Comparison of ENCODE assay signal across 1 cellular context in genomic region chr16:9042533-9042932, GRCh38.
TF ChIP-seq lines count a peak whose summit lies in the region.

No MANE protein-coding gene starts in this region.

TF ChIP-seq in HepG2, 621 proteins besides CTCF, POLR2A, EP300 and RAD21:
- TF ChIP-seq ARNT (IDR thresholded peaks at IDR 0.05) = no peak
